8 cellular contexts compared by ENCODE assay signal in the genomic region with DNA sequence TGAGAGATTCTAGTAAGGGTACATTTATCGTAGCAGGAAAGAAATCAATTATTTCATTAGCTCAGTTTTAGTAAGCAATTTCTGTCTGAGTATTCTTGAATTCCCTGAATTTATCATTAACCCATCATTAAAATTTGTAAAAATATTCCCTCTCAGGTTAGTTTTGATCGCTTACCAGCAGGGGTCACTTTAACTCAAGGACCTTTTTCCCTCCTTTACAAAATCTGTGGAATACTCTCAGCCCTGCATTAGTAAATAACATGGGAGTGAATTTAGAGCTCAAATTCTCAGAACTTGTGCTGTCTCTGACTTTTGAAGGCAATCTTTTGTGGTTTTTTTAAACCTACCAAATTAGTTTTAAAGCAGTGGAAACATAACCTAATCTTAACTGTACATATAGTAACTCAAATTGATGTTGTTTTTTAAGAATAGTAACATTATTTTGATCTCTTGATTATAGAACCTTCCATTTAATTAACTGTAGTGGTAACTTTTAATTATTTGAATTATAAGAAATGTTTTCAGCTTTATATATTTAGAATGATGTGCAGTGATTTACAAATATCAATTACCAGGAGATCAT.
DNase-seq lines count a peak whose midpoint lies in the region; ATAC-seq and TF ChIP-seq lines count a peak whose summit lies in the region.

No MANE protein-coding gene starts in this region.

- H3K9me3 ChIP-seq in osteoblast (ENCODE audit: low read depth, low read length), result no peaks in the 10 kb centered on the region

- H3K4me3 ChIP-seq in osteoblast (ENCODE audit: insufficient read depth, low read length), result no peak overlapping the region

- peak; percentile 69 for TF ChIP-seq CTCF in osteoblast (IDR thresholded peaks at IDR 0.05; ENCODE audit: extremely low read depth, low read depth, low read length)

- H3K36me3 ChIP-seq in osteoblast (ENCODE audit: insufficient read depth, low read length), result peaks cover 3% of the 10 kb centered on the region

- no peaks in the 10 kb centered on the region for H3K4me1 ChIP-seq in osteoblast (ENCODE audit: insufficient read depth, low read length)

- no peaks in the 10 kb centered on the region for H4K20me1 ChIP-seq in osteoblast (ENCODE audit: insufficient read depth, low read length)

- peak; percentile 24 for DNase-seq in NCI-H510A treated with DMSO at 0.1 percent for 48 hours (lab: John Stamatoyannopoulos, UW)
- no peak for DNase-seq in NCI-H510A (lab: John Stamatoyannopoulos, UW)
- peak; percentile 7 for DNase-seq in NCI-H226
- peak; percentile 40 to 52 for DNase-seq in dermis microvascular lymphatic vessel endothelial cell (ENCODE audit: low read depth in 2 of 2)
- DNase-seq in osteoblast (ENCODE audit: insufficient read length, low spot score, missing footprints), result no peak
- no peak for DNase-seq in activated gamma-delta T cell (lab: John Stamatoyannopoulos, UW)

- no peaks in the 10 kb centered on the region for H3K27me3 ChIP-seq in osteoblast (ENCODE audit: insufficient read depth, low read length)

- H3K27ac ChIP-seq in osteoblast (ENCODE audit: low read depth, low read length), result no peak overlapping the region

- H3K79me2 ChIP-seq in osteoblast (ENCODE audit: insufficient read depth, low read length), result no peaks in the 10 kb centered on the region

- ATAC-seq in GM21576 (IDR thresholded peaks at IDR 0.05; ENCODE audit: unreplicated experiment) (no peak), HG03354 (IDR thresholded peaks at IDR 0.05; ENCODE audit: poor library complexity, severe bottlenecking, unreplicated experiment) (no peak)

- no peak overlapping the region for H3K4me2 ChIP-seq in osteoblast (ENCODE audit: insufficient read depth, low read length)

- no peak overlapping the region for H2AFZ ChIP-seq in osteoblast (ENCODE audit: low read length)

Comparison
In these comparisons a context has a peak if more than half of its experiments do, and no peak if none do; other contexts are left out.
1. DNase-seq: peak in NCI-H510A treated with DMSO at 0.1 percent for 48 hours (single experiment), NCI-H226 (single experiment) and dermis microvascular lymphatic vessel endothelial cell (2 of 2); none in NCI-H510A (single experiment), osteoblast (single experiment) and activated gamma-delta T cell (single experiment).